Comparison of ENCODE assay signal across 27 cellular contexts in genomic region chrX:47576021-47576898, GRCh38. TPM values are rescaled to one million over a fixed set of nuclear protein-coding genes. Genes with fewer than 3 reads are reported as not detected.
"Had no signal": no experiment of that assay in that cellular context is flagged by ENCODE, and none has a peak within 500 bp of the region (broad histone marks: within the 10 kb centered on the region; RNA-seq: fewer than 3 reads in every experiment).

No MANE protein-coding gene starts in this region.

- DNase-seq: activated CD4-positive, alpha-beta memory T cell treated with anti-CD3 and anti-CD28 coated beads for 36 hours; activated CD4-positive, alpha-beta T cell treated with anti-CD3 and anti-CD28 coated beads for 48 hours; activated CD4-positive, CD25-positive, alpha-beta regulatory T cell; activated CD8-positive, alpha-beta memory T cell treated with anti-CD3 and anti-CD28 coated beads, Interleukin-2, amount 10 ng/mL, durations not matched to agents 7 days and 5 days; activated naive CD4-positive, alpha-beta T cell; cerebellar nuclear complex; effector CD4-positive, alpha-beta T cell; erythroblast; foreskin keratinocyte; glutamatergic neuron; immature natural killer cell; kidney glomerular epithelial cell; left lung; naive thymus-derived CD4-positive, alpha-beta T cell; right cardiac atrium; stimulated activated CD4-positive, alpha-beta T cell treated with anti-CD3 and anti-CD28 coated beads, Interleukin-4, amount 100 ng/mL, for 24 hours; stimulated activated naive CD4-positive, alpha-beta T cell treated with Interleukin-2 at 50 U/mL for 16 hours; upper lobe of left lung had no signal

- H3K27ac ChIP-seq: foreskin keratinocyte, hepatocyte, left lung, ovary, thoracic aorta, upper lobe of left lung had no signal

- ATAC-seq: activated CD8-positive, alpha-beta memory T cell treated with anti-CD3 and anti-CD28 coated beads, Interleukin-2, amount 10 ng/mL, durations not matched to agents 7 days and 5 days; foreskin keratinocyte; left lung; naive thymus-derived CD4-positive, alpha-beta T cell; right cardiac atrium had no signal

- H3K4me1 ChIP-seq: foreskin keratinocyte had no signal

- H3K27me3 Mint-ChIP-seq: activated CD4-positive, alpha-beta memory T cell treated with anti-CD3 and anti-CD28 coated beads for 36 hours; activated naive CD8-positive, alpha-beta T cell had no signal

- H3K27ac Mint-ChIP-seq: activated CD4-positive, alpha-beta memory T cell treated with anti-CD3 and anti-CD28 coated beads for 36 hours; activated CD8-positive, alpha-beta memory T cell treated with anti-CD3 and anti-CD28 coated beads, Interleukin-2, amount 10 ng/mL, durations not matched to agents 7 days and 5 days; activated naive CD8-positive, alpha-beta T cell; activated T-helper 2 cell treated with anti-CD3 and anti-CD28 coated beads, Interferon-gamma antibody, Interleukin-2, Interleukin-4, amounts not matched to agents 10 μg/mL and 5 μg/mL and 100 μg/mL, durations not matched to agents 14 hours and 24 hours and 36 hours; immature natural killer cell; T-helper 1 cell treated with Interleukin-12 subunit alpha and Interleukin-12 subunit beta and Interleukin-4 antibody, amounts not matched to agents 30 μg/mL and 1 μg/mL, for 36 hours had no signal

- H3K4me3 ChIP-seq: hepatocyte, left lung, lung, ovary, thoracic aorta, upper lobe of left lung had no signal

- H3K9me3 Mint-ChIP-seq: activated CD4-positive, alpha-beta memory T cell treated with anti-CD3 and anti-CD28 coated beads for 36 hours; activated T-helper 2 cell treated with anti-CD3 and anti-CD28 coated beads, Interferon-gamma antibody, Interleukin-2, Interleukin-4, amounts not matched to agents 10 μg/mL and 5 μg/mL and 100 μg/mL, durations not matched to agents 14 hours and 24 hours and 36 hours; T-helper 1 cell treated with Interleukin-12 subunit alpha and Interleukin-12 subunit beta and Interleukin-4 antibody, amounts not matched to agents 30 μg/mL and 1 μg/mL, for 36 hours had no signal

- H3K9me3 ChIP-seq: left lung, ovary, thoracic aorta, upper lobe of left lung had no signal

- H3K36me3 ChIP-seq: ovary had no signal

- H3K4me3 Mint-ChIP-seq: activated CD4-positive, alpha-beta memory T cell treated with anti-CD3 and anti-CD28 coated beads for 36 hours; activated CD8-positive, alpha-beta memory T cell treated with anti-CD3 and anti-CD28 coated beads, Interleukin-2, amount 10 ng/mL, durations not matched to agents 7 days and 5 days; activated naive CD8-positive, alpha-beta T cell; immature natural killer cell; naive thymus-derived CD4-positive, alpha-beta T cell; T-helper 1 cell treated with Interleukin-12 subunit alpha and Interleukin-12 subunit beta and Interleukin-4 antibody, amounts not matched to agents 30 μg/mL and 1 μg/mL, for 36 hours had no signal

- H3K27me3 ChIP-seq: foreskin keratinocyte, hepatocyte, ovary, upper lobe of left lung had no signal

RNA-seq across cellular contexts. Expression of gene SYN1, which starts 43.4 kb away (rescaled TPM):
- total RNA-seq: mesenteric fat pad, pulmonary artery endothelial cell had no signal
